ENCODE assay signal across 21 cellular contexts in the genomic region with DNA sequence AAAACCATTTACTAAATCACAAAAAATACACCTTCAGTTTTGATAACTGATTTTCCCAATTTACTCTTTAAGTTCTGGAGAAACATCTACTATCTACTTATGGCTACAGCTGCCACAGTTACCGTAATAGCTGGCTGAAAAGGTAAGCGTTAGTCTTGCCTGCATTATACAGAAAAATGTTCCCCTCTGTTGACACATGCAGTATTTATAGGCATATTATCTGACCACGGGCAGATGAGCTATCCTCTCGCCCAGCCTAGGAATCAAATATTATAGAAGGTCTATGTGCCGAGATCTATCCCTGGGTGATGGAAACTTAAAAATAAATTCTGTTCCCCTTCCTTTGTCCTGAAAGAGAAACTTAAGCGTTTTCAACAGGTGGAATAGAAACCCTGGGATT.
"Had no signal": no experiment of that assay in that cellular context is flagged by ENCODE, and none has a peak within 500 bp of the region (broad histone marks: within the 10 kb centered on the region; RNA-seq: fewer than 3 reads in every experiment).

No MANE protein-coding gene starts in this region.

- FAIRE-seq: astrocyte, frontal cortex, pancreas, urothelium cell line had no signal

- H3K27me3 ChIP-seq: colonic mucosa, esophagus muscularis mucosa, pancreas, right lobe of liver, transverse colon had no signal

- H3K27ac ChIP-seq: colonic mucosa, esophagus muscularis mucosa, pancreas, right lobe of liver, transverse colon had no signal

- H3K4me3 ChIP-seq: colonic mucosa, esophagus muscularis mucosa, pancreas, right lobe of liver, transverse colon had no signal

- H3K36me3 ChIP-seq: colonic mucosa, pancreas, right lobe of liver, transverse colon had no signal

- H3K9me3 ChIP-seq: colonic mucosa, esophagus muscularis mucosa, pancreas, right lobe of liver, transverse colon had no signal

- H3K4me1 ChIP-seq: colonic mucosa, pancreas, right lobe of liver, transverse colon had no signal

- DNase-seq: activated B cell treated with CpG ODN at 0.5 μM for 24 hours; activated CD4-positive, alpha-beta T cell treated with anti-CD3 and anti-CD28 coated beads for 36 hours; activated CD4-positive, alpha-beta T cell treated with anti-CD3 and anti-CD28 coated beads, Interleukin-2, amount 50 U/mL, for 48 hours; activated naive CD4-positive, alpha-beta T cell treated with Interleukin-2 at 50 U/mL for 16 hours; activated naive CD8-positive, alpha-beta T cell treated with anti-CD3 and anti-CD28 coated beads for 36 hours; activated T-cell treated with anti-CD3 and anti-CD28 coated beads, Interleukin-2, amount 50 U/mL, for 48 hours; colonic mucosa; hippocampal formation; kidney glomerular epithelial cell; nephron progenitor cell; pancreas; right lobe of liver; stimulated activated CD4-positive, alpha-beta T cell treated with anti-CD3 and anti-CD28 coated beads, Interleukin-2, amount 100 ng/mL, for 48 hours; stimulated activated CD8-positive, alpha-beta memory T cell treated with anti-CD3 and anti-CD28 coated beads, Interleukin-4, amount 100 ng/mL, for 48 hours; stimulated activated naive B cell treated with anti-CD40 and anti-IgM and Interleukin-4, amounts not matched to agents 10 μg/mL and 1 μg/mL and 100 μg/mL, for 72 hours; T1000; transverse colon had no signal
